ENCODE assay signal across 1 cellular context in the genomic region with DNA sequence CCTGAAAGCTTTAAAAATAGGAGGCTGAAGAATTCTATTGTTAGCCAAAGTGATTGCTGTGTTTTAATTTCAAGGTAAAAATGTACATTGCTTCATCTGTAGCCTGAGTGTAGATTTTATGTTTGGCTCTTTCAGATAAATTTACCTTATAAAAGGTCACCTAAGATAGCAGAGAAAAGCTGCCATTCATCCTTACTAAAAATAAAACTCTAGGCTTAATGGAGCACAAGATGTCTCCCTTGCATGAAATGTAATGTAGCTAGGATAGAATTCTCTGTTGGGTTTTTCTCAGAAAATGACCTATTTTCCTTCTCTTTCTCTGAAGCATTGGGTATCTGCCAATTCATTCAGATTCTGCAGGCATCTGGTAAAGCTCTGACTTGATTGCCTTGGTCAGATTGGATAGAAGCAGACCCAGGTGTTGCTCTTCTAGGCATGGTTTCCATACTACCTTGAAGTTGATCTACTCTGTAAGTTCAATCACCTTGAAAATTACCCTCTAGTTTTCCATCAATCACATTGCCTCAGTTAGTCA.
TF ChIP-seq lines count a peak whose summit lies in the region.

No MANE protein-coding gene starts in this region.

TF ChIP-seq in HepG2, 621 proteins besides CTCF, POLR2A, EP300 and RAD21 (continued from another document):
- TF ChIP-seq, protein P1, sequence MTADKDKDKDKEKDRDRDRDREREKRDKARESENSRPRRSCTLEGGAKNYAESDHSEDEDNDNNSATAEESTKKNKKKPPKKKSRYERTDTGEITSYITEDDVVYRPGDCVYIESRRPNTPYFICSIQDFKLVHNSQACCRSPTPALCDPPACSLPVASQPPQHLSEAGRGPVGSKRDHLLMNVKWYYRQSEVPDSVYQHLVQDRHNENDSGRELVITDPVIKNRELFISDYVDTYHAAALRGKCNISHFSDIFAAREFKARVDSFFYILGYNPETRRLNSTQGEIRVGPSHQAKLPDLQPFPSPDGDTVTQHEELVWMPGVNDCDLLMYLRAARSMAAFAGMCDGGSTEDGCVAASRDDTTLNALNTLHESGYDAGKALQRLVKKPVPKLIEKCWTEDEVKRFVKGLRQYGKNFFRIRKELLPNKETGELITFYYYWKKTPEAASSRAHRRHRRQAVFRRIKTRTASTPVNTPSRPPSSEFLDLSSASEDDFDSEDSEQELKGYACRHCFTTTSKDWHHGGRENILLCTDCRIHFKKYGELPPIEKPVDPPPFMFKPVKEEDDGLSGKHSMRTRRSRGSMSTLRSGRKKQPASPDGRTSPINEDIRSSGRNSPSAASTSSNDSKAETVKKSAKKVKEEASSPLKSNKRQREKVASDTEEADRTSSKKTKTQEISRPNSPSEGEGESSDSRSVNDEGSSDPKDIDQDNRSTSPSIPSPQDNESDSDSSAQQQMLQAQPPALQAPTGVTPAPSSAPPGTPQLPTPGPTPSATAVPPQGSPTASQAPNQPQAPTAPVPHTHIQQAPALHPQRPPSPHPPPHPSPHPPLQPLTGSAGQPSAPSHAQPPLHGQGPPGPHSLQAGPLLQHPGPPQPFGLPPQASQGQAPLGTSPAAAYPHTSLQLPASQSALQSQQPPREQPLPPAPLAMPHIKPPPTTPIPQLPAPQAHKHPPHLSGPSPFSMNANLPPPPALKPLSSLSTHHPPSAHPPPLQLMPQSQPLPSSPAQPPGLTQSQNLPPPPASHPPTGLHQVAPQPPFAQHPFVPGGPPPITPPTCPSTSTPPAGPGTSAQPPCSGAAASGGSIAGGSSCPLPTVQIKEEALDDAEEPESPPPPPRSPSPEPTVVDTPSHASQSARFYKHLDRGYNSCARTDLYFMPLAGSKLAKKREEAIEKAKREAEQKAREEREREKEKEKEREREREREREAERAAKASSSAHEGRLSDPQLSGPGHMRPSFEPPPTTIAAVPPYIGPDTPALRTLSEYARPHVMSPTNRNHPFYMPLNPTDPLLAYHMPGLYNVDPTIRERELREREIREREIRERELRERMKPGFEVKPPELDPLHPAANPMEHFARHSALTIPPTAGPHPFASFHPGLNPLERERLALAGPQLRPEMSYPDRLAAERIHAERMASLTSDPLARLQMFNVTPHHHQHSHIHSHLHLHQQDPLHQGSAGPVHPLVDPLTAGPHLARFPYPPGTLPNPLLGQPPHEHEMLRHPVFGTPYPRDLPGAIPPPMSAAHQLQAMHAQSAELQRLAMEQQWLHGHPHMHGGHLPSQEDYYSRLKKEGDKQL (CRISPR knock-in tag; IDR thresholded peaks at IDR 0.05; ENCODE audit: low read depth), result no peak
- no peak for TF ChIP-seq MAZ (IDR thresholded peaks at IDR 0.05; ENCODE audit: borderline replicate concordance, low read depth, low read length)
- no peak for TF ChIP-seq MAZ (CRISPR knock-in tag; IDR thresholded peaks at IDR 0.05; ENCODE audit: low read depth)
- no peak for TF ChIP-seq MZF1 (CRISPR knock-in tag; IDR thresholded peaks at IDR 0.05; ENCODE audit: borderline replicate concordance)
- no peak for TF ChIP-seq ZSCAN9 (CRISPR knock-in tag; IDR thresholded peaks at IDR 0.05; ENCODE audit: borderline replicate concordance)
TF ChIP-seq in HepG2: peak in this region for 0.
